In genomic region chr22:46173152-46173551, GRCh38 we compare ENCODE assay signal across 28 cellular contexts. TPM values are rescaled to one million over a fixed set of nuclear protein-coding genes. Genes with fewer than 3 reads are reported as not detected.
DNase-seq lines count a peak whose midpoint lies in the region; ATAC-seq and TF ChIP-seq lines count a peak whose summit lies in the region.
"Had no signal": no experiment of that assay in that cellular context is flagged by ENCODE, and none has a peak within 500 bp of the region (broad histone marks: within the 10 kb centered on the region; RNA-seq: fewer than 3 reads in every experiment).

No MANE protein-coding gene starts in this region.

- peak overlapping the region; percentile 73 for H3K4me2 ChIP-seq in GM23248 (ENCODE audit: unreplicated experiment)
- H3K4me2 ChIP-seq in skeletal muscle satellite cell (ENCODE audit: low read length): peak overlapping the region; percentile 3
- H3K4me2 ChIP-seq: KMS-11, neural progenitor cell had no signal

- TF ChIP-seq CTCF in chondrocyte (IDR thresholded peaks at IDR 0.05) (no peak), right atrium auricular region (IDR thresholded peaks at IDR 0.05) (no peak), mesothelial cell of epicardium (IDR thresholded peaks at IDR 0.05; ENCODE audit: unreplicated experiment) (no peak)

- H3K9ac ChIP-seq in GM23248 (0 out of 2 replicates have a peak overlapping the region, but pooled peaks have one; percentile 30), skeletal muscle satellite cell (ENCODE audit: low read depth, low read length) (no peak overlapping the region)
- H3K9ac ChIP-seq: BLaER1 treated with 17β-estradiol and CSF1 and Interleukin-3, amounts not matched to agents 10 nM and 100 nM; KMS-11; neural progenitor cell had no signal

- DNase-seq in GM23248 (no peak), chondrocyte (ENCODE audit: low spot score) (no peak), right atrium auricular region (ENCODE audit: low spot score) (no peak), NCI-H1694 treated with DMSO at 0.1 percent for 48 hours (lab: John Stamatoyannopoulos, UW) (no peak), AML-193 (lab: John Stamatoyannopoulos, UW) (no peak), mesothelial cell of epicardium (ENCODE audit: low spot score in 2 of 2, unreplicated experiment in 2 of 2) (no peak)
- DNase-seq: ACHN; activated CD4-positive, alpha-beta memory T cell treated with anti-CD3 and anti-CD28 coated beads for 36 hours; activated CD8-positive, alpha-beta memory T cell treated with anti-CD3 and anti-CD28 coated beads, Interleukin-2, amount 50 U/mL, for 4 hours; activated naive CD4-positive, alpha-beta T cell treated with anti-CD3 and anti-CD28 coated beads, Interleukin-2, amount 50 U/mL, for 16 hours; esophagus squamous epithelium; GDM1; H9; NCI-H1417; NCI-H2081 treated with DMSO at 0.1 percent for 48 hours; NCI-H226; T-cell had no signal

- H3K4me1 ChIP-seq in GM23248 (ENCODE audit: insufficient read depth) (peaks cover 38% of the 10 kb centered on the region), right atrium auricular region (peaks cover 0 to 35% of the 10 kb centered on the region in 2 donors), skeletal muscle satellite cell (ENCODE audit: control insufficient read depth, insufficient read depth, low read length) (peaks cover 28% of the 10 kb centered on the region)
- H3K4me1 ChIP-seq: neural progenitor cell had no signal

- H3K27ac ChIP-seq in GM23248 (no peak overlapping the region), right atrium auricular region (peak overlapping the region; percentile 41 to 64)
- H3K27ac ChIP-seq: BLaER1 treated with 17β-estradiol and CSF1 and Interleukin-3, amounts not matched to agents 10 nM and 100 nM; esophagus squamous epithelium; KMS-11; neural progenitor cell; SJSA1 had no signal

- peaks cover 30% of the 10 kb centered on the region for H3F3A ChIP-seq in GM23248 (ENCODE audit: insufficient read depth)

- no peak overlapping the region for H3K4me3 Mint-ChIP-seq in chondrocyte (ENCODE audit: unreplicated experiment)
- no peak overlapping the region for H3K4me3 Mint-ChIP-seq in mesothelial cell of epicardium
- H3K4me3 Mint-ChIP-seq: activated CD4-positive, alpha-beta memory T cell treated with anti-CD3 and anti-CD28 coated beads for 36 hours; activated T-helper 1 cell treated with anti-CD3 and anti-CD28 coated beads, Interleukin-12 subunit alpha, Interleukin-12 subunit beta, Interleukin-2, Interleukin-4 antibody, amounts not matched to agents 30 ng/mL and 10 ng/mL and 1 ng/mL, durations not matched to agents 14 hours and 24 hours and 36 hours; dendritic cell treated with granulocyte-macrophage colony-stimulating factor and Interleukin-4, amounts not matched to agents 40 ng/mL and 50 ng/mL, for 4 days; H9; neural progenitor cell; stimulated activated naive CD8-positive, alpha-beta T cell treated with anti-CD3 and anti-CD28 coated beads, Interleukin-15, Interleukin-2, amounts not matched to agents 100 ng/mL and 50 ng/mL, for 24 hours; T-cell had no signal

- WGBS in GM23248 (ENCODE audit: low coverage in 1 of 2, low lambda C conversion rate in 2 of 2, missing lambda C conversion rate in 2 of 2), 2 experiments: 49 to 51% methylated on average over 3 of the region's 3 CpGs

- no peak for ATAC-seq in GM21360 (IDR thresholded peaks at IDR 0.05; ENCODE audit: unreplicated experiment)
- ATAC-seq: T-cell had no signal

- H3K9me3 Mint-ChIP-seq in chondrocyte (ENCODE audit: low read depth) (no peaks in the 10 kb centered on the region), mesothelial cell of epicardium (peaks cover 12% of the 10 kb centered on the region)
- H3K9me3 Mint-ChIP-seq: activated CD4-positive, alpha-beta memory T cell treated with anti-CD3 and anti-CD28 coated beads for 36 hours; activated T-helper 1 cell treated with anti-CD3 and anti-CD28 coated beads, Interleukin-12 subunit alpha, Interleukin-12 subunit beta, Interleukin-2, Interleukin-4 antibody, amounts not matched to agents 30 ng/mL and 10 ng/mL and 1 ng/mL, durations not matched to agents 14 hours and 24 hours and 36 hours; T-cell had no signal

- no peaks in the 10 kb centered on the region for H3K9me2 ChIP-seq in GM23248 (ENCODE audit: insufficient read depth)

- H4K20me1 ChIP-seq in GM23248 (ENCODE audit: insufficient read depth): no peaks in the 10 kb centered on the region

- peaks cover 10% of the 10 kb centered on the region for H3K36me3 Mint-ChIP-seq in chondrocyte (ENCODE audit: low read depth)
- peaks cover 14% of the 10 kb centered on the region for H3K36me3 Mint-ChIP-seq in mesothelial cell of epicardium
- H3K36me3 Mint-ChIP-seq: neural progenitor cell had no signal

- H3K4me1 Mint-ChIP-seq in chondrocyte (ENCODE audit: low read depth): peaks cover 31% of the 10 kb centered on the region
- H3K4me1 Mint-ChIP-seq in mesothelial cell of epicardium: no peaks in the 10 kb centered on the region
- H3K4me1 Mint-ChIP-seq: H9, neural progenitor cell had no signal

- in situ Hi-C loops in GM23248 (cut with MboI): no loop called here

- peak overlapping the region; percentile 14; the same call in 1 of the 2 replicates for H2AFZ ChIP-seq in GM23248
- H2AFZ ChIP-seq: neural progenitor cell had no signal

- H3K36me3 ChIP-seq in GM23248 (ENCODE audit: low read depth): no peaks in the 10 kb centered on the region
- peaks cover 8% of the 10 kb centered on the region for H3K36me3 ChIP-seq in right atrium auricular region
- no peaks in the 10 kb centered on the region for H3K36me3 ChIP-seq in skeletal muscle satellite cell (ENCODE audit: insufficient read depth, low read length)
- H3K36me3 ChIP-seq: neural progenitor cell, SJSA1 had no signal

- H3K27me3 ChIP-seq in GM23248 (replicated peaks; ENCODE audit: insufficient read depth): no peaks in the 10 kb centered on the region
- H3K27me3 ChIP-seq in right atrium auricular region: no peaks in the 10 kb centered on the region
- H3K27me3 ChIP-seq in skeletal muscle satellite cell (ENCODE audit: control insufficient read depth, insufficient read depth, low read length): no peaks in the 10 kb centered on the region
- H3K27me3 ChIP-seq: BLaER1 treated with 17β-estradiol and CSF1 and Interleukin-3, amounts not matched to agents 10 nM and 100 nM; esophagus squamous epithelium; neural progenitor cell; SJSA1; tibial nerve had no signal

- H3K9me3 ChIP-seq in GM23248 (ENCODE audit: low read depth): no peaks in the 10 kb centered on the region
- no peaks in the 10 kb centered on the region for H3K9me3 ChIP-seq in right atrium auricular region
- no peaks in the 10 kb centered on the region for H3K9me3 ChIP-seq in skeletal muscle satellite cell (replicated peaks; ENCODE audit: low read length)
- H3K9me3 ChIP-seq: esophagus squamous epithelium, SJSA1 had no signal

- H3K27ac Mint-ChIP-seq in chondrocyte (ENCODE audit: unreplicated experiment) (peak overlapping the region; percentile 14), mesothelial cell of epicardium (no peak overlapping the region)
- H3K27ac Mint-ChIP-seq: activated CD4-positive, alpha-beta memory T cell treated with anti-CD3 and anti-CD28 coated beads for 36 hours; activated T-helper 1 cell treated with anti-CD3 and anti-CD28 coated beads, Interleukin-12 subunit alpha, Interleukin-12 subunit beta, Interleukin-2, Interleukin-4 antibody, amounts not matched to agents 30 ng/mL and 10 ng/mL and 1 ng/mL, durations not matched to agents 14 hours and 24 hours and 36 hours; dendritic cell treated with granulocyte-macrophage colony-stimulating factor and Interleukin-4, amounts not matched to agents 40 ng/mL and 50 ng/mL, for 4 days; H9; neural progenitor cell; stimulated activated naive CD8-positive, alpha-beta T cell treated with anti-CD3 and anti-CD28 coated beads, Interleukin-15, Interleukin-2, amounts not matched to agents 100 ng/mL and 50 ng/mL, for 24 hours; T-cell had no signal

- no peaks in the 10 kb centered on the region for H3K27me3 Mint-ChIP-seq in chondrocyte (ENCODE audit: low read depth)
- H3K27me3 Mint-ChIP-seq in mesothelial cell of epicardium (ENCODE audit: low read depth): no peaks in the 10 kb centered on the region
- H3K27me3 Mint-ChIP-seq: activated CD4-positive, alpha-beta memory T cell treated with anti-CD3 and anti-CD28 coated beads for 36 hours; dendritic cell treated with granulocyte-macrophage colony-stimulating factor and Interleukin-4, amounts not matched to agents 40 ng/mL and 50 ng/mL, for 4 days; stimulated activated naive CD8-positive, alpha-beta T cell treated with anti-CD3 and anti-CD28 coated beads, Interleukin-15, Interleukin-2, amounts not matched to agents 100 ng/mL and 50 ng/mL, for 24 hours; T-cell had no signal

- H3K4me3 ChIP-seq in GM23248: no peak overlapping the region
- peak overlapping the region in 1 of 2 donors; percentile 4 for H3K4me3 ChIP-seq in right atrium auricular region
- no peak overlapping the region for H3K4me3 ChIP-seq in skeletal muscle satellite cell (ENCODE audit: low read length)
- H3K4me3 ChIP-seq: BLaER1 treated with 17β-estradiol and CSF1 and Interleukin-3, amounts not matched to agents 10 nM and 100 nM; esophagus squamous epithelium; lung; neural progenitor cell; SJSA1; tibial nerve had no signal

- H3K79me2 ChIP-seq in GM23248 (ENCODE audit: insufficient read depth): peaks cover 16% of the 10 kb centered on the region; the same call in 1 of the 2 replicates

RNA-seq across cellular contexts. Expression of gene PPARA, which starts 22.8 kb away (rescaled TPM):
- 10.9 and 14.4 TPM in 2 replicates for total RNA-seq in GM23248 (2014; rRNA removed; shearing (Covaris generic))
- polyA plus RNA-seq in GM23248 (2016; fragmentation: Nextera tagmentation; extraction: Ambion mirVana): 8.4 and 8.7 TPM in 2 replicates
- total RNA-seq in chondrocyte (16.0 to 19.2 TPM (median 17.8 TPM) in 3 replicates), right atrium auricular region (10 to 100 TPM; 48.4 to 67.1 TPM), mesothelial cell of epicardium (12.0 to 15.1 TPM (median 13.0 TPM) in 3 replicates)
- 9.0 and 14.2 TPM in 2 replicates for total RNA-seq in skeletal muscle satellite cell (2012; rRNA removed)
